ENCODE assay signal across 1 cellular context in genomic region chr18:6923220-6923619, GRCh38.
TF ChIP-seq lines count a peak whose summit lies in the region.

No MANE protein-coding gene starts in this region.

TF ChIP-seq in HepG2, 621 proteins besides CTCF, POLR2A, EP300 and RAD21 (continued from another document):
- TF ChIP-seq ZBTB4 (CRISPR knock-in tag; IDR thresholded peaks at IDR 0.05; ENCODE audit: borderline replicate concordance) = no peak
- no peak for TF ChIP-seq MAF1 (CRISPR knock-in tag; IDR thresholded peaks at IDR 0.05; ENCODE audit: borderline replicate concordance)
- no peak for TF ChIP-seq ARNT (IDR thresholded peaks at IDR 0.05)
- no peak for TF ChIP-seq ARID5B (CRISPR knock-in tag; IDR thresholded peaks at IDR 0.05)
- no peak for TF ChIP-seq ZBTB10 (CRISPR knock-in tag; IDR thresholded peaks at IDR 0.05; ENCODE audit: borderline replicate concordance)
- no peak for TF ChIP-seq HNRNPLL (IDR thresholded peaks at IDR 0.05; ENCODE audit: low read depth, low read length, poor library complexity, severe bottlenecking)
- TF ChIP-seq, protein P1, sequence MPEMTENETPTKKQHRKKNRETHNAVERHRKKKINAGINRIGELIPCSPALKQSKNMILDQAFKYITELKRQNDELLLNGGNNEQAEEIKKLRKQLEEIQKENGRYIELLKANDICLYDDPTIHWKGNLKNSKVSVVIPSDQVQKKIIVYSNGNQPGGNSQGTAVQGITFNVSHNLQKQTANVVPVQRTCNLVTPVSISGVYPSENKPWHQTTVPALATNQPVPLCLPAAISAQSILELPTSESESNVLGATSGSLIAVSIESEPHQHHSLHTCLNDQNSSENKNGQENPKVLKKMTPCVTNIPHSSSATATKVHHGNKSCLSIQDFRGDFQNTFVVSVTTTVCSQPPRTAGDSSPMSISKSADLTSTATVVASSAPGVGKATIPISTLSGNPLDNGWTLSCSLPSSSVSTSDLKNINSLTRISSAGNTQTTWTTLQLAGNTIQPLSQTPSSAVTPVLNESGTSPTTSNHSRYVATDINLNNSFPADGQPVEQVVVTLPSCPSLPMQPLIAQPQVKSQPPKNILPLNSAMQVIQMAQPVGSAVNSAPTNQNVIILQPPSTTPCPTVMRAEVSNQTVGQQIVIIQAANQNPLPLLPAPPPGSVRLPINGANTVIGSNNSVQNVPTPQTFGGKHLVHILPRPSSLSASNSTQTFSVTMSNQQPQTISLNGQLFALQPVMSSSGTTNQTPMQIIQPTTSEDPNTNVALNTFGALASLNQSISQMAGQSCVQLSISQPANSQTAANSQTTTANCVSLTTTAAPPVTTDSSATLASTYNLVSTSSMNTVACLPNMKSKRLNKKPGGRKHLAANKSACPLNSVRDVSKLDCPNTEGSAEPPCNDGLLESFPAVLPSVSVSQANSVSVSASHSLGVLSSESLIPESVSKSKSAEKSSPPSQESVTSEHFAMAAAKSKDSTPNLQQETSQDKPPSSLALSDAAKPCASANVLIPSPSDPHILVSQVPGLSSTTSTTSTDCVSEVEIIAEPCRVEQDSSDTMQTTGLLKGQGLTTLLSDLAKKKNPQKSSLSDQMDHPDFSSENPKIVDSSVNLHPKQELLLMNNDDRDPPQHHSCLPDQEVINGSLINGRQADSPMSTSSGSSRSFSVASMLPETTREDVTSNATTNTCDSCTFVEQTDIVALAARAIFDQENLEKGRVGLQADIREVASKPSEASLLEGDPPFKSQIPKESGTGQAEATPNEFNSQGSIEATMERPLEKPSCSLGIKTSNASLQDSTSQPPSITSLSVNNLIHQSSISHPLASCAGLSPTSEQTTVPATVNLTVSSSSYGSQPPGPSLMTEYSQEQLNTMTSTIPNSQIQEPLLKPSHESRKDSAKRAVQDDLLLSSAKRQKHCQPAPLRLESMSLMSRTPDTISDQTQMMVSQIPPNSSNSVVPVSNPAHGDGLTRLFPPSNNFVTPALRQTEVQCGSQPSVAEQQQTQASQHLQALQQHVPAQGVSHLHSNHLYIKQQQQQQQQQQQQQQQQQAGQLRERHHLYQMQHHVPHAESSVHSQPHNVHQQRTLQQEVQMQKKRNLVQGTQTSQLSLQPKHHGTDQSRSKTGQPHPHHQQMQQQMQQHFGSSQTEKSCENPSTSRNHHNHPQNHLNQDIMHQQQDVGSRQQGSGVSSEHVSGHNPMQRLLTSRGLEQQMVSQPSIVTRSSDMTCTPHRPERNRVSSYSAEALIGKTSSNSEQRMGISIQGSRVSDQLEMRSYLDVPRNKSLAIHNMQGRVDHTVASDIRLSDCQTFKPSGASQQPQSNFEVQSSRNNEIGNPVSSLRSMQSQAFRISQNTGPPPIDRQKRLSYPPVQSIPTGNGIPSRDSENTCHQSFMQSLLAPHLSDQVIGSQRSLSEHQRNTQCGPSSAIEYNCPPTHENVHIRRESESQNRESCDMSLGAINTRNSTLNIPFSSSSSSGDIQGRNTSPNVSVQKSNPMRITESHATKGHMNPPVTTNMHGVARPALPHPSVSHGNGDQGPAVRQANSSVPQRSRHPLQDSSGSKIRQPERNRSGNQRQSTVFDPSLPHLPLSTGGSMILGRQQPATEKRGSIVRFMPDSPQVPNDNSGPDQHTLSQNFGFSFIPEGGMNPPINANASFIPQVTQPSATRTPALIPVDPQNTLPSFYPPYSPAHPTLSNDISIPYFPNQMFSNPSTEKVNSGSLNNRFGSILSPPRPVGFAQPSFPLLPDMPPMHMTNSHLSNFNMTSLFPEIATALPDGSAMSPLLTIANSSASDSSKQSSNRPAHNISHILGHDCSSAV (CRISPR knock-in tag; IDR thresholded peaks at IDR 0.05; ENCODE audit: borderline replicate concordance) = no peak
- TF ChIP-seq SP4 (CRISPR knock-in tag; IDR thresholded peaks at IDR 0.05) = no peak
- no peak for TF ChIP-seq REXO4 (CRISPR knock-in tag; IDR thresholded peaks at IDR 0.05; ENCODE audit: borderline replicate concordance)
